35 cellular contexts compared by ENCODE assay signal in the genomic region with DNA sequence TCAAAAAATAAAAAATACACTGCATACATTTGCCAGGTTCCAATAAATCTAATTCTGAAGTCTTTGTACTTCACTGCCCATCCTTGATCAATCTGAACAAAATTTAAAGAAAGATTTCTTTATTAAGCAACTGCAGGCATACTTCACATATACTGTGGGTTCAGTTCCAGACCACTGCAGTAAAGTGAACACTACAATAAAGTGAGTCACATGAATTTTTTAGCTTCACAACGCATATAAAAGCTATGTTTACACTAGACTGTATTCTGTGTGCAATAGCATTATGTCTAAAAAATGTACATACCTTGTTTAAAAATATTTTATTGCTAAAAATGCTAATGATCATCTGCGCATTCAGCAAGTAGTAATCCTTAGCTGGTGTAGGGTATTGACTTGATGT.
"Had no signal": no experiment of that assay in that cellular context is flagged by ENCODE, and none has a peak within 500 bp of the region (broad histone marks: within the 10 kb centered on the region; RNA-seq: fewer than 3 reads in every experiment).

No MANE protein-coding gene starts in this region.

- H3K4me3 Mint-ChIP-seq: activated CD4-positive, alpha-beta memory T cell treated with anti-CD3 and anti-CD28 coated beads for 36 hours; activated CD4-positive, alpha-beta T cell treated with anti-CD3 and anti-CD28 coated beads for 36 hours; activated CD4-positive, alpha-beta T cell treated with anti-CD3 and anti-CD28 coated beads, Interleukin-2, amount 10 ng/mL, durations not matched to agents 24 days and 14 days; activated CD8-positive, alpha-beta memory T cell treated with anti-CD3 and anti-CD28 coated beads, Interleukin-2, amount 10 ng/mL, durations not matched to agents 7 days and 5 days; activated CD8-positive, alpha-beta T cell treated with anti-CD3 and anti-CD28 coated beads, Interleukin-2, amount 10 ng/mL, durations not matched to agents 7 days and 5 days; activated naive CD4-positive, alpha-beta T cell treated with anti-CD3 and anti-CD28 coated beads for 36 hours; activated naive CD4-positive, alpha-beta T cell treated with anti-CD3 and anti-CD28 coated beads, Interleukin-2, amount 50 U/mL, for 24 hours; activated naive CD8-positive, alpha-beta T cell treated with anti-CD3 and anti-CD28 coated beads for 36 hours; activated naive CD8-positive, alpha-beta T cell treated with anti-CD3 and anti-CD28 coated beads, Interleukin-2, amount 50 U/mL, for 24 hours; activated T-helper 1 cell treated with anti-CD3 and anti-CD28 coated beads, Interleukin-12 subunit alpha, Interleukin-12 subunit beta, Interleukin-2, Interleukin-4 antibody, amounts not matched to agents 30 ng/mL and 10 ng/mL and 1 ng/mL, durations not matched to agents 14 hours and 24 hours and 36 hours; brain; dendritic cell treated with granulocyte-macrophage colony-stimulating factor and Interleukin-4, amounts not matched to agents 40 ng/mL and 50 ng/mL, for 4 days; endodermal cell had no signal

- H3K36me3 ChIP-seq: adrenal gland, breast epithelium, cardiac muscle cell, colonic mucosa, heart left ventricle had no signal

- DNase-seq: activated CD4-positive, alpha-beta memory T cell treated with anti-CD3 and anti-CD28 coated beads for 36 hours; activated CD4-positive, alpha-beta T cell treated with anti-CD3 and anti-CD28 coated beads for 36 hours; activated CD4-positive, alpha-beta T cell treated with anti-CD3 and anti-CD28 coated beads, Interleukin-2, amount 10 ng/mL, durations not matched to agents 24 days and 14 days; activated CD4-positive, CD25-positive, alpha-beta regulatory T cell; activated CD4-positive, CD25-positive, alpha-beta regulatory T cell treated with anti-CD3 and anti-CD28 coated beads, Interleukin-2, amount 50 U/mL, for 72 hours; activated CD8-positive, alpha-beta memory T cell treated with anti-CD3 and anti-CD28 coated beads, Interleukin-2, amount 10 ng/mL, durations not matched to agents 7 days and 5 days; activated CD8-positive, alpha-beta memory T cell treated with anti-CD3 and anti-CD28 coated beads, Interleukin-2, amount 50 U/mL, for 4 hours; activated CD8-positive, alpha-beta T cell treated with anti-CD3 and anti-CD28 coated beads, Interleukin-2, amount 10 ng/mL, durations not matched to agents 7 days and 5 days; activated effector memory CD4-positive, alpha-beta T cell treated with anti-CD3 and anti-CD28 coated beads, Interleukin-2, amount 50 U/mL, for 16 hours; activated naive CD4-positive, alpha-beta T cell treated with anti-CD3 and anti-CD28 coated beads for 36 hours; activated naive CD8-positive, alpha-beta T cell treated with anti-CD3 and anti-CD28 coated beads for 36 hours; activated naive CD8-positive, alpha-beta T cell treated with anti-CD3 and anti-CD28 coated beads, Interleukin-2, amount 50 U/mL, for 24 hours; activated T-cell treated with anti-CD3 and anti-CD28 coated beads, Interleukin-2, amount 50 U/mL, for 1 hour; activated T-cell treated with anti-CD3 and anti-CD28 coated beads, Interleukin-2, amount 50 U/mL, for 48 hours; adrenal gland; amygdala; aorta; central memory CD4-positive, alpha-beta T cell; cerebellar nuclear complex; colonic mucosa; dorsolateral prefrontal cortex; effector memory CD4-positive, alpha-beta T cell; endodermal cell; foreskin fibroblast; glutamatergic neuron; heart left ventricle; T-helper 2 cell had no signal

- H3K9me3 ChIP-seq: colonic mucosa had no signal

- H3K27me3 Mint-ChIP-seq: activated CD4-positive, alpha-beta memory T cell treated with anti-CD3 and anti-CD28 coated beads for 36 hours; activated CD4-positive, alpha-beta T cell treated with anti-CD3 and anti-CD28 coated beads for 36 hours; activated CD4-positive, alpha-beta T cell treated with anti-CD3 and anti-CD28 coated beads, Interleukin-2, amount 10 ng/mL, durations not matched to agents 24 days and 14 days; activated CD8-positive, alpha-beta memory T cell treated with anti-CD3 and anti-CD28 coated beads, Interleukin-2, amount 10 ng/mL, durations not matched to agents 7 days and 5 days; activated naive CD4-positive, alpha-beta T cell treated with anti-CD3 and anti-CD28 coated beads, Interleukin-2, amount 50 U/mL, for 24 hours; activated naive CD8-positive, alpha-beta T cell treated with anti-CD3 and anti-CD28 coated beads for 36 hours; activated naive CD8-positive, alpha-beta T cell treated with anti-CD3 and anti-CD28 coated beads, Interleukin-2, amount 50 U/mL, for 24 hours; dendritic cell treated with granulocyte-macrophage colony-stimulating factor and Interleukin-4, amounts not matched to agents 40 ng/mL and 50 ng/mL, for 4 days had no signal

- H3K4me1 Mint-ChIP-seq: activated CD4-positive, alpha-beta T cell treated with anti-CD3 and anti-CD28 coated beads, Interleukin-2, amount 10 ng/mL, durations not matched to agents 24 days and 14 days; brain; endodermal cell had no signal

- H3K4me1 ChIP-seq: adrenal gland, breast epithelium, colonic mucosa had no signal

- ATAC-seq: activated CD4-positive, alpha-beta T cell treated with anti-CD3 and anti-CD28 coated beads for 36 hours; activated CD8-positive, alpha-beta memory T cell treated with anti-CD3 and anti-CD28 coated beads, Interleukin-2, amount 10 ng/mL, durations not matched to agents 7 days and 5 days; activated CD8-positive, alpha-beta T cell treated with anti-CD3 and anti-CD28 coated beads, Interleukin-2, amount 10 ng/mL, durations not matched to agents 7 days and 5 days; activated naive CD8-positive, alpha-beta T cell treated with anti-CD3 and anti-CD28 coated beads, Interleukin-2, amount 50 U/mL, for 24 hours; esophagus mucosa; heart left ventricle had no signal

- H3K4me3 ChIP-seq: adrenal gland, breast epithelium, cardiac muscle cell, colonic mucosa, dorsolateral prefrontal cortex, heart left ventricle had no signal

- H3K27ac Mint-ChIP-seq: activated CD4-positive, alpha-beta memory T cell treated with anti-CD3 and anti-CD28 coated beads for 36 hours; activated CD4-positive, alpha-beta T cell treated with anti-CD3 and anti-CD28 coated beads for 36 hours; activated CD4-positive, alpha-beta T cell treated with anti-CD3 and anti-CD28 coated beads, Interleukin-2, amount 10 ng/mL, durations not matched to agents 24 days and 14 days; activated CD8-positive, alpha-beta memory T cell treated with anti-CD3 and anti-CD28 coated beads, Interleukin-2, amount 10 ng/mL, durations not matched to agents 7 days and 5 days; activated CD8-positive, alpha-beta T cell treated with anti-CD3 and anti-CD28 coated beads, Interleukin-2, amount 10 ng/mL, durations not matched to agents 7 days and 5 days; activated naive CD4-positive, alpha-beta T cell treated with anti-CD3 and anti-CD28 coated beads for 36 hours; activated naive CD4-positive, alpha-beta T cell treated with anti-CD3 and anti-CD28 coated beads, Interleukin-2, amount 50 U/mL, for 24 hours; activated naive CD8-positive, alpha-beta T cell treated with anti-CD3 and anti-CD28 coated beads for 36 hours; activated naive CD8-positive, alpha-beta T cell treated with anti-CD3 and anti-CD28 coated beads, Interleukin-2, amount 50 U/mL, for 24 hours; activated T-helper 1 cell treated with anti-CD3 and anti-CD28 coated beads, Interleukin-12 subunit alpha, Interleukin-12 subunit beta, Interleukin-2, Interleukin-4 antibody, amounts not matched to agents 30 ng/mL and 10 ng/mL and 1 ng/mL, durations not matched to agents 14 hours and 24 hours and 36 hours; activated T-helper 2 cell treated with anti-CD3 and anti-CD28 coated beads, Interferon-gamma antibody, Interleukin-2, Interleukin-4, amounts not matched to agents 10 μg/mL and 5 μg/mL and 100 μg/mL, durations not matched to agents 14 hours and 24 hours and 36 hours; brain; dendritic cell treated with granulocyte-macrophage colony-stimulating factor and Interleukin-4, amounts not matched to agents 40 ng/mL and 50 ng/mL, for 4 days; endodermal cell had no signal

- H3K27ac ChIP-seq: adrenal gland, breast epithelium, cardiac muscle cell, colonic mucosa, dorsolateral prefrontal cortex, heart left ventricle had no signal

- H3K27me3 ChIP-seq: adrenal gland, breast epithelium, cardiac muscle cell, colonic mucosa, dorsolateral prefrontal cortex, heart left ventricle had no signal
